ENCODE assay signal across 1 cellular context in the genomic region with DNA sequence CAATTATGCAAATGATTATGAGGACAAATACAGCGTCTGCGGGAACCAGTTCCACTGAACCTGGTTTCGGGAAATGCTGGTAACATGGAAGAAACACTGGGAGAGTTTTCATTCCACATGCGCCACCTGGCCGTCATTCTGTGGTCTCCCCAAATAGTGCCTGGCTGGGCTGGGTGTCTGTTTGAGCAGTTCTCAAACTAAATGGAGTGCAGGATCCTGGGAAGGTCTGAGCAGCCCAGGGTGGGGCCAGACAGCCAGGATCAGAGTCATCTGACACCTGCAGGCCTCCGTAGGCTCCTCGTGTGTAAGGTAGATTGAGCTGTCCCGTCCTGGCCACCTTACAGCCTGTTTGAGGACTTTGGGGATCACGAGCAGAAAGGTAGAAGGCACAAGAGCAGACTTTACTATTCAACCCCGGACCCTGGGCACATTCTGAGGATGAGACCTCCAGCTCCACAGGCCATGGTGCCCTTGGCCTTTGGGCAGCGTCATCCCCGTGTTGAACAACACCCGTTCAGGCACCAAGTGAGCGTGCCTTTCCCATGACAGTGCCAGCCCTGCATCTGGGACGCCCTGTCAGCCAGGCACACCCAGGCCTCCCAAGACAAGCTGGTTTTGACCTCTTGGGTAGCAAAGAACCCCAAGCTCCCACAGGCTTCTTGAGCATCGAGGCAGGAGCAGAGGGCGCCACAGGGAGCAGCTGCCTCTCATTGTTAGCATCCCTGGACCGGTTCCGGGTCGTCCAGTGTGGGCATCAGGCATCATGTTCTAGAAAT.
TF ChIP-seq lines count a peak whose summit lies in the region.

No MANE protein-coding gene starts in this region.

TF ChIP-seq in K562, 482 proteins besides CTCF, POLR2A, EP300 and RAD21:
- no peak for TF ChIP-seq ZNF584 (CRISPR knock-in tag; IDR thresholded peaks at IDR 0.05; ENCODE audit: low read depth)
- TF ChIP-seq, protein P1, sequence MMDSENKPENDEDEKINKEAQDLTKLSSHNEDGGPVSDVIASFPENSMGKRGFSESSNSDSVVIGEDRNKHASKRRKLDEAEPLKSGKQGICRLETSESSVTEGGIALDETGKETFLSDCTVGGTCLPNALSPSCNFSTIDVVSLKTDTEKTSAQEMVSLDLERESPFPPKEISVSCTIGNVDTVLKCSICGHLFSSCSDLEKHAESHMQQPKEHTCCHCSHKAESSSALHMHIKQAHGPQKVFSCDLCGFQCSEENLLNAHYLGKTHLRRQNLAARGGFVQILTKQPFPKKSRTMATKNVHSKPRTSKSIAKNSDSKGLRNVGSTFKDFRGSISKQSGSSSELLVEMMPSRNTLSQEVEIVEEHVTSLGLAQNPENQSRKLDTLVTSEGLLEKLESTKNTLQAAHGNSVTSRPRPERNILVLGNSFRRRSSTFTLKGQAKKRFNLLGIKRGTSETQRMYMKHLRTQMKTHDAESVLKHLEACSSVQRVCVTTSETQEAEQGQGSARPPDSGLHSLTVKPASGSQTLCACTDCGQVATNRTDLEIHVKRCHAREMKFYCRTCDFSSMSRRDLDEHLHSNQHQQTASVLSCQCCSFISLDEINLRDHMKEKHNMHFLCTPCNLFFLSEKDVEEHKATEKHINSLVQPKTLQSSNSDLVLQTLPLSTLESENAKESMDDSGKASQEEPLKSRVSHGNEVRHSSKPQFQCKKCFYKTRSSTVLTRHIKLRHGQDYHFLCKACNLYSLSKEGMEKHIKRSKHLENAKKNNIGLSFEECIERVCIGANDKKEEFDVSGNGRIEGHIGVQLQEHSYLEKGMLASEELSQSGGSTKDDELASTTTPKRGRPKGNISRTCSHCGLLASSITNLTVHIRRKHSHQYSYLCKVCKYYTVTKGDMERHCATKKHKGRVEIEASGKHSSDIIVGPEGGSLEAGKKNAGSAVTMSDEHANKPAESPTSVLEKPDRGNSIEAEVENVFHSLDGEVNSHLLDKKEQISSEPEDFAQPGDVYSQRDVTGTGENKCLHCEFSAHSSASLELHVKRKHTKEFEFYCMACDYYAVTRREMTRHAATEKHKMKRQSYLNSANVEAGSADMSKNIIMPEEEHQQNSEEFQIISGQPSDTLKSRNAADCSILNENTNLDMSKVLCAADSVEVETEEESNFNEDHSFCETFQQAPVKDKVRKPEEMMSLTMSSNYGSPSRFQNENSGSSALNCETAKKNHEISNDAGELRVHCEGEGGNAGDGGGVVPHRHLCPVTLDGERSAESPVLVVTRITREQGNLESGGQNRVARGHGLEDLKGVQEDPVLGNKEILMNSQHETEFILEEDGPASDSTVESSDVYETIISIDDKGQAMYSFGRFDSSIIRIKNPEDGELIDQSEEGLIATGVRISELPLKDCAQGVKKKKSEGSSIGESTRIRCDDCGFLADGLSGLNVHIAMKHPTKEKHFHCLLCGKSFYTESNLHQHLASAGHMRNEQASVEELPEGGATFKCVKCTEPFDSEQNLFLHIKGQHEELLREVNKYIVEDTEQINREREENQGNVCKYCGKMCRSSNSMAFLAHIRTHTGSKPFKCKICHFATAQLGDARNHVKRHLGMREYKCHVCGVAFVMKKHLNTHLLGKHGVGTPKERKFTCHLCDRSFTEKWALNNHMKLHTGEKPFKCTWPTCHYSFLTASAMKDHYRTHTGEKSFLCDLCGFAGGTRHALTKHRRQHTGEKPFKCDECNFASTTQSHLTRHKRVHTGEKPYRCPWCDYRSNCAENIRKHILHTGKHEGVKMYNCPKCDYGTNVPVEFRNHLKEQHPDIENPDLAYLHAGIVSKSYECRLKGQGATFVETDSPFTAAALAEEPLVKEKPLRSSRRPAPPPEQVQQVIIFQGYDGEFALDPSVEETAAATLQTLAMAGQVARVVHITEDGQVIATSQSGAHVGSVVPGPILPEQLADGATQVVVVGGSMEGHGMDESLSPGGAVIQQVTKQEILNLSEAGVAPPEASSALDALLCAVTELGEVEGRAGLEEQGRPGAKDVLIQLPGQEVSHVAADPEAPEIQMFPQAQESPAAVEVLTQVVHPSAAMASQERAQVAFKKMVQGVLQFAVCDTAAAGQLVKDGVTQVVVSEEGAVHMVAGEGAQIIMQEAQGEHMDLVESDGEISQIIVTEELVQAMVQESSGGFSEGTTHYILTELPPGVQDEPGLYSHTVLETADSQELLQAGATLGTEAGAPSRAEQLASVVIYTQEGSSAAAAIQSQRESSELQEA (IDR thresholded peaks at IDR 0.05; ENCODE audit: low read depth), result peak; percentile 86
